8 cellular contexts compared by ENCODE assay signal in genomic region chr16:58020628-58021521, GRCh38. TPM values are rescaled to one million over a fixed set of nuclear protein-coding genes. Genes with fewer than 3 reads are reported as not detected.
DNase-seq lines count a peak whose midpoint lies in the region; ATAC-seq, FAIRE-seq and TF ChIP-seq lines count a peak whose summit lies in the region.

No MANE protein-coding gene starts in this region.

- no peak for FAIRE-seq in D721Med (lab: Jason Lieb, UNC)

- H3K36me3 Mint-ChIP-seq in T-helper 2 cell treated with Interferon-gamma antibody and Interleukin-4, amounts not matched to agents 5 μg/mL and 100 μg/mL, for 36 hours (ENCODE audit: low read depth): peaks cover 2% of the 10 kb centered on the region
- H3K36me3 Mint-ChIP-seq in brain: no peaks in the 10 kb centered on the region

- H3K27me3 Mint-ChIP-seq in T-helper 2 cell treated with Interferon-gamma antibody and Interleukin-4, amounts not matched to agents 5 μg/mL and 100 μg/mL, for 36 hours (ENCODE audit: low read depth): peaks cover 13% of the 10 kb centered on the region
- H3K27me3 Mint-ChIP-seq in brain: no peaks in the 10 kb centered on the region

- peaks cover 14% of the 10 kb centered on the region for H3K4me1 Mint-ChIP-seq in T-helper 2 cell treated with Interferon-gamma antibody and Interleukin-4, amounts not matched to agents 5 μg/mL and 100 μg/mL, for 36 hours (ENCODE audit: low read depth)
- H3K4me1 Mint-ChIP-seq in brain: peaks cover 47% of the 10 kb centered on the region

- H3K27ac Mint-ChIP-seq in T-helper 2 cell treated with Interferon-gamma antibody and Interleukin-4, amounts not matched to agents 5 μg/mL and 100 μg/mL, for 36 hours: peak overlapping the region; percentile 61
- peak overlapping the region in 4 of 5 experiments; percentile 30 to 90 (median 79) for H3K27ac Mint-ChIP-seq in brain

- H3K4me3 Mint-ChIP-seq in T-helper 2 cell treated with Interferon-gamma antibody and Interleukin-4, amounts not matched to agents 5 μg/mL and 100 μg/mL, for 36 hours: no peak overlapping the region
- peak overlapping the region in 1 of 5 experiments; percentile 4 for H3K4me3 Mint-ChIP-seq in brain

- TF ChIP-seq CTCF in D721Med (IDR thresholded peaks at IDR 0.05; ENCODE audit: insufficient read depth, missing control alignments) (peak; percentile 85), brain (conservative IDR thresholded peaks at IDR 0.05) (peak; percentile 93 to 94)

- H3K9me3 Mint-ChIP-seq in T-helper 2 cell treated with Interferon-gamma antibody and Interleukin-4, amounts not matched to agents 5 μg/mL and 100 μg/mL, for 36 hours: no peaks in the 10 kb centered on the region
- H3K9me3 Mint-ChIP-seq in brain: peaks cover 0 to 2% (median 0%) of the 10 kb centered on the region in 5 experiments

- ATAC-seq in HG03064 (IDR thresholded peaks at IDR 0.05; ENCODE audit: low read depth, unreplicated experiment) (peak; percentile 71), GM19035 (IDR thresholded peaks at IDR 0.05; ENCODE audit: unreplicated experiment) (no peak)

- DNase-seq in D721Med (ENCODE audit: insufficient read length, low spot score) (no peak), islet precursor cell (peak; percentile 76), LoVo (ENCODE audit: low spot score) (no peak)
- no peak for DNase-seq in T-helper 2 cell treated with Interferon-gamma antibody and Interleukin-4, amounts not matched to agents 5 μg/mL and 100 μg/mL, for 36 hours (ENCODE audit: low spot score)
- peak; percentile 64 for DNase-seq in stimulated activated CD4-positive, alpha-beta T cell treated with anti-CD3 and anti-CD28 coated beads, Interleukin-4, amount 100 ng/mL, for 24 hours

RNA-seq across cellular contexts. Expression of gene MMP15, which starts 4.7 kb away (rescaled TPM):
- polyA plus RNA-seq in brain (ENCODE audit: insufficient read depth, low read depth, low replicate concordance): 8.2 TPM

RNA-seq across cellular contexts. Expression of gene USB1, which starts 19.7 kb away (rescaled TPM):
- polyA plus RNA-seq in brain (ENCODE audit: insufficient read depth, low read depth, low replicate concordance): 59.1 TPM

RNA-seq across cellular contexts. Expression of gene ZNF319, which starts 20.4 kb away (rescaled TPM):
- 15.1 TPM for polyA plus RNA-seq in brain (ENCODE audit: insufficient read depth, low read depth, low replicate concordance)

RNA-seq across cellular contexts. Expression of gene CNGB1, which starts 49.9 kb away (rescaled TPM):
- polyA plus RNA-seq in brain (ENCODE audit: insufficient read depth, low read depth, low replicate concordance): 17.1 TPM

Comparison
In these comparisons a context has a peak if more than half of its experiments do, and no peak if none do; other contexts are left out.
1. DNase-seq: peak in islet precursor cell (single experiment) and stimulated activated CD4-positive, alpha-beta T cell treated with anti-CD3 and anti-CD28 coated beads, Interleukin-4, amount 100 ng/mL, for 24 hours (single experiment); none in D721Med (single experiment), T-helper 2 cell treated with Interferon-gamma antibody and Interleukin-4, amounts not matched to agents 5 μg/mL and 100 μg/mL, for 36 hours (single experiment) and LoVo (single experiment).